24 cellular contexts compared by ENCODE assay signal in genomic region chr4:14816592-14817273, GRCh38.
"Had no signal": no experiment of that assay in that cellular context is flagged by ENCODE, and none has a peak within 500 bp of the region (broad histone marks: within the 10 kb centered on the region; RNA-seq: fewer than 3 reads in every experiment).

No MANE protein-coding gene starts in this region.

- H3K27ac ChIP-seq: SJSA1 had no signal

- H3K4me3 ChIP-seq: SJSA1 had no signal

- FAIRE-seq: astrocyte, TTC549 had no signal

- ATAC-seq: activated T-helper 17 cell treated with anti-CD3 and anti-CD28 coated beads, Interleukin-2, amount 50 U/mL, for 72 hours; PC-3; T-cell had no signal

- H3K36me3 ChIP-seq: SJSA1 had no signal

- H3K9me3 ChIP-seq: SJSA1 had no signal

- DNase-seq: activated CD4-positive, alpha-beta memory T cell treated with anti-CD3 and anti-CD28 coated beads, Interleukin-2, amount 10 ng/mL, durations not matched to agents 7 days and 5 days; activated CD4-positive, alpha-beta T cell treated with anti-CD3 and anti-CD28 coated beads, Interleukin-2, amount 50 U/mL, for 1 hour; activated CD4-positive, CD25-positive, alpha-beta regulatory T cell; activated gamma-delta T cell; activated naive CD4-positive, alpha-beta T cell treated with anti-CD3 and anti-CD28 coated beads for 36 hours; activated T-cell treated with anti-CD3 and anti-CD28 coated beads for 4 hours; activated T-cell treated with anti-CD3 and anti-CD28 coated beads, Interleukin-2, amount 50 U/mL, for 48 hours; amygdala; Karpas-422; MM.1S; NCI-H1694; NCI-H2171 treated with DMSO at 0.1 percent for 48 hours; NCI-H345; NCI-H510A; NCI-H526 treated with DMSO at 0.1 percent for 48 hours; PC-3; SHP77; T-cell; T-helper 2 cell; T1000 had no signal

- H3K27me3 ChIP-seq: SJSA1 had no signal

- H3K4me1 ChIP-seq: SJSA1 had no signal
